In genomic region chr6:68636710-68637470, GRCh38 we compare ENCODE assay signal across 13 cellular contexts. TPM values are rescaled to one million over a fixed set of nuclear protein-coding genes. Genes with fewer than 3 reads are reported as not detected.
DNase-seq lines count a peak whose midpoint lies in the region; ATAC-seq and TF ChIP-seq lines count a peak whose summit lies in the region.
"Had no signal": no experiment of that assay in that cellular context is flagged by ENCODE, and none has a peak within 500 bp of the region (broad histone marks: within the 10 kb centered on the region; RNA-seq: fewer than 3 reads in every experiment).

No MANE protein-coding gene starts in this region.

- TF ChIP-seq CTCF in gastroesophageal sphincter (IDR thresholded peaks at IDR 0.05) (no peak), progenitor cell of endocrine pancreas (IDR thresholded peaks at IDR 0.05; ENCODE audit: unreplicated experiment) (no peak), omental fat pad (IDR thresholded peaks at IDR 0.05) (no peak)

- H3K36me3 Mint-ChIP-seq in progenitor cell of endocrine pancreas (ENCODE audit: insufficient read depth) = no peaks in the 10 kb centered on the region
- H3K36me3 Mint-ChIP-seq: CD4-positive, CD25-positive, alpha-beta regulatory T cell had no signal

- TF ChIP-seq EP300 in gastroesophageal sphincter (IDR thresholded peaks at IDR 0.05) = no peak

- 56 to 74% methylated on average over 3 to 6 of the region's 6 CpGs for WGBS in gastroesophageal sphincter (ENCODE audit: low coverage in 1 of 2), 2 donors

- H3K27me3 Mint-ChIP-seq in progenitor cell of endocrine pancreas = peaks cover 74% of the 10 kb centered on the region

- H3K9me3 Mint-ChIP-seq in progenitor cell of endocrine pancreas (ENCODE audit: low read depth) = no peaks in the 10 kb centered on the region
- H3K9me3 Mint-ChIP-seq: activated B cell treated with CpG ODN at 0.5 μM for 24 hours had no signal

- H3K27ac Mint-ChIP-seq in progenitor cell of endocrine pancreas = peak overlapping the region; percentile 9
- H3K27ac Mint-ChIP-seq: activated B cell treated with CpG ODN at 0.5 μM for 24 hours had no signal

- peaks cover 14% of the 10 kb centered on the region; the same call in 1 of the 2 replicates for H3K4me1 ChIP-seq in BLaER1
- H3K4me1 ChIP-seq in SJCRH30 = peaks cover 16% of the 10 kb centered on the region
- peaks cover 0 to 20% (median 4%) of the 10 kb centered on the region in 3 donors for H3K4me1 ChIP-seq in gastroesophageal sphincter

- H3K36me3 ChIP-seq in BLaER1 (no peaks in the 10 kb centered on the region), SJCRH30 (peaks cover under 1% of the 10 kb centered on the region; the same call in 1 of the 2 replicates), gastroesophageal sphincter (no peaks in the 10 kb centered on the region)

- no peak for TF ChIP-seq POLR2A in gastroesophageal sphincter (IDR thresholded peaks at IDR 0.05)

- H3K27ac ChIP-seq in BLaER1 (no peak overlapping the region), SJCRH30 (no peak overlapping the region), gastroesophageal sphincter (peak overlapping the region in 2 of 4 donors; percentile 74 to 83)

- H3K4me3 ChIP-seq in BLaER1 (no peak overlapping the region), SJCRH30 (peak overlapping the region; percentile 78), gastroesophageal sphincter (peak overlapping the region; percentile 52 to 65)

- ATAC-seq in gastroesophageal sphincter (no peak), HG03442 (IDR thresholded peaks at IDR 0.05; ENCODE audit: unreplicated experiment) (no peak), omental fat pad (ENCODE audit: low FRiP score) (no peak)

- no peak overlapping the region for H3K9ac ChIP-seq in BLaER1

- H3K4me3 Mint-ChIP-seq in progenitor cell of endocrine pancreas (ENCODE audit: low read depth) = peak overlapping the region; percentile 32

- 0 out of 2 replicates have a peak, but pooled peaks cover 5% of the 10 kb centered on the region for H4K20me1 ChIP-seq in BLaER1

- peak in 1 of 2 experiments; percentile 12 for DNase-seq in SJCRH30
- no peak for DNase-seq in progenitor cell of endocrine pancreas (ENCODE audit: low spot score, unreplicated experiment)
- DNase-seq in putamen (ENCODE audit: low spot score) = no peak
- DNase-seq in COR-L47 (lab: John Stamatoyannopoulos, UW) = no peak
- no peak for DNase-seq in omental fat pad (ENCODE audit: low spot score)
- DNase-seq: activated B cell treated with CpG ODN at 0.5 μM for 24 hours; CD4-positive, CD25-positive, alpha-beta regulatory T cell; NCI-H524 treated with DMSO at 0.1 percent for 48 hours; SHP77 treated with DMSO at 0.1 percent for 48 hours; stimulated activated CD8-positive, alpha-beta memory T cell treated with anti-CD3 and anti-CD28 coated beads, Interleukin-4, amount 100 ng/mL, for 48 hours had no signal

- H3K4me2 ChIP-seq in BLaER1 = peak overlapping the region; percentile 88

- H3K4me1 Mint-ChIP-seq in progenitor cell of endocrine pancreas (ENCODE audit: low read depth) = peaks cover 32% of the 10 kb centered on the region

- H3K27me3 ChIP-seq in BLaER1 (peaks cover 48% of the 10 kb centered on the region), SJCRH30 (no peaks in the 10 kb centered on the region), gastroesophageal sphincter (peaks cover 9% of the 10 kb centered on the region)

- H3K9me3 ChIP-seq in BLaER1 (no peaks in the 10 kb centered on the region), SJCRH30 (replicated peaks) (no peaks in the 10 kb centered on the region), gastroesophageal sphincter (no peaks in the 10 kb centered on the region)

RNA-seq across cellular contexts. Expression of gene ADGRB3, which starts 1.8 kb away (rescaled TPM):
- total RNA-seq in SJCRH30 (2014; rRNA removed; shearing (Covaris generic)) = 6.0 and 8.7 TPM in 2 replicates
- total RNA-seq in gastroesophageal sphincter (1 to 10 TPM; 3.9 to 9.8 (median 7.2) TPM), progenitor cell of endocrine pancreas (1.5 and 1.8 TPM in 2 replicates), omental fat pad (1 to 10 TPM in 3 of 4 donors, under 1 TPM in 1; 0.84 to 4.4 (median 1.9) TPM)
- total RNA-seq: activated B cell treated with CpG ODN at 0.5 μM for 24 hours; CD4-positive, CD25-positive, alpha-beta regulatory T cell had no signal
